Comparison of ENCODE assay signal across 1 cellular context in genomic region chr19:44626067-44626624, GRCh38.
TF ChIP-seq lines count a peak whose summit lies in the region.

No MANE protein-coding gene starts in this region.

TF ChIP-seq in SK-N-SH, 30 proteins besides CTCF, POLR2A, EP300 and RAD21 (continued from another document):
- TF ChIP-seq, protein P1, sequence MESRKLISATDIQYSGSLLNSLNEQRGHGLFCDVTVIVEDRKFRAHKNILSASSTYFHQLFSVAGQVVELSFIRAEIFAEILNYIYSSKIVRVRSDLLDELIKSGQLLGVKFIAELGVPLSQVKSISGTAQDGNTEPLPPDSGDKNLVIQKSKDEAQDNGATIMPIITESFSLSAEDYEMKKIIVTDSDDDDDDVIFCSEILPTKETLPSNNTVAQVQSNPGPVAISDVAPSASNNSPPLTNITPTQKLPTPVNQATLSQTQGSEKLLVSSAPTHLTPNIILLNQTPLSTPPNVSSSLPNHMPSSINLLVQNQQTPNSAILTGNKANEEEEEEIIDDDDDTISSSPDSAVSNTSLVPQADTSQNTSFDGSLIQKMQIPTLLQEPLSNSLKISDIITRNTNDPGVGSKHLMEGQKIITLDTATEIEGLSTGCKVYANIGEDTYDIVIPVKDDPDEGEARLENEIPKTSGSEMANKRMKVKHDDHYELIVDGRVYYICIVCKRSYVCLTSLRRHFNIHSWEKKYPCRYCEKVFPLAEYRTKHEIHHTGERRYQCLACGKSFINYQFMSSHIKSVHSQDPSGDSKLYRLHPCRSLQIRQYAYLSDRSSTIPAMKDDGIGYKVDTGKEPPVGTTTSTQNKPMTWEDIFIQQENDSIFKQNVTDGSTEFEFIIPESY (IDR thresholded peaks at IDR 0.05; ENCODE audit: borderline replicate concordance, low read depth) = peak; percentile 75; the same call in 1 of the 2 replicates
- peak; percentile 75 for TF ChIP-seq PBX3 (IDR thresholded peaks at IDR 0.05)
- TF ChIP-seq REST (IDR thresholded peaks at IDR 0.05; ENCODE audit: low read depth, low read length) = peak; percentile 47; the same call in 1 of the 2 replicates
- TF ChIP-seq JUND (IDR thresholded peaks at IDR 0.05) = peak; percentile 91
- TF ChIP-seq GATA2 (CRISPR knock-in tag; IDR thresholded peaks at IDR 0.05) = no peak
- peak; percentile 93 for TF ChIP-seq FOSL2 (IDR thresholded peaks at IDR 0.05; ENCODE audit: borderline replicate concordance, low read depth)
- no peak for TF ChIP-seq RCOR1 (IDR thresholded peaks at IDR 0.05; ENCODE audit: low read length)
- no peak for TF ChIP-seq SMC3 (IDR thresholded peaks at IDR 0.05; ENCODE audit: low read depth, low read length)
- TF ChIP-seq TEAD4 (IDR thresholded peaks at IDR 0.05; ENCODE audit: borderline replicate concordance, insufficient read depth) = peak; percentile 96
- TF ChIP-seq, protein P2, sequence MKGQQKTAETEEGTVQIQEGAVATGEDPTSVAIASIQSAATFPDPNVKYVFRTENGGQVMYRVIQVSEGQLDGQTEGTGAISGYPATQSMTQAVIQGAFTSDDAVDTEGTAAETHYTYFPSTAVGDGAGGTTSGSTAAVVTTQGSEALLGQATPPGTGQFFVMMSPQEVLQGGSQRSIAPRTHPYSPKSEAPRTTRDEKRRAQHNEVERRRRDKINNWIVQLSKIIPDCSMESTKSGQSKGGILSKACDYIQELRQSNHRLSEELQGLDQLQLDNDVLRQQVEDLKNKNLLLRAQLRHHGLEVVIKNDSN (IDR thresholded peaks at IDR 0.05; ENCODE audit: borderline replicate concordance, low read depth) = no peak
- TF ChIP-seq IRF3 (IDR thresholded peaks at IDR 0.05; ENCODE audit: low read depth, low read length) = no peak
- peak; percentile 99 for TF ChIP-seq RXRA (IDR thresholded peaks at IDR 0.05; ENCODE audit: borderline replicate concordance, low read depth)
- TF ChIP-seq SIN3A (IDR thresholded peaks at IDR 0.05; ENCODE audit: borderline replicate concordance, low read depth, low read length) = no peak
- no peak for TF ChIP-seq USF2 (IDR thresholded peaks at IDR 0.05; ENCODE audit: borderline replicate concordance, low read depth, low read length)
- TF ChIP-seq YY1 (IDR thresholded peaks at IDR 0.05; ENCODE audit: low read depth) = no peak
- TF ChIP-seq ELF1 (IDR thresholded peaks at IDR 0.05) = no peak; the same call in 1 of the 2 replicates
